Comparison of ENCODE assay signal across 21 cellular contexts in genomic region chr6:161561938-161562337, GRCh38.
"Had no signal": no experiment of that assay in that cellular context is flagged by ENCODE, and none has a peak within 500 bp of the region (broad histone marks: within the 10 kb centered on the region; RNA-seq: fewer than 3 reads in every experiment).

No MANE protein-coding gene starts in this region.

- H3K36me3 ChIP-seq: esophagus muscularis mucosa, gastrocnemius medialis, heart right ventricle, tibial nerve, upper lobe of right lung, vagina had no signal

- H3K27ac ChIP-seq: epithelial cell of prostate, esophagus muscularis mucosa, gastrocnemius medialis, heart right ventricle, testis, tibial nerve, upper lobe of right lung, vagina had no signal

- DNase-seq: effector memory CD8-positive, alpha-beta T cell; gastrocnemius medialis; heart right ventricle; hypothalamus; kidney; left cardiac atrium; left ventricle myocardium superior; naive thymus-derived CD8-positive, alpha-beta T cell; posterior cingulate gyrus; stimulated activated CD4-positive, alpha-beta T cell treated with anti-CD3 and anti-CD28 coated beads, Interleukin-2, amount 100 ng/mL, for 24 hours; stimulated activated CD4-positive, alpha-beta T cell treated with anti-CD3 and anti-CD28 coated beads, Interleukin-4, amount 100 ng/mL, for 4 hours; stimulated activated naive B cell treated with anti-CD40 and anti-IgM and Interleukin-4, amounts not matched to agents 10 μg/mL and 1 μg/mL and 100 μg/mL, for 72 hours; stimulated activated naive CD8-positive, alpha-beta T cell treated with anti-CD3 and anti-CD28 coated beads, Interleukin-15, amount 100 ng/mL, for 72 hours; testis; upper lobe of right lung had no signal

- H3K4me3 ChIP-seq: esophagus muscularis mucosa, gastrocnemius medialis, heart right ventricle, lung, testis, tibial nerve, upper lobe of right lung, vagina had no signal

- H3K4me1 ChIP-seq: esophagus muscularis mucosa, gastrocnemius medialis, heart right ventricle, testis, tibial nerve, upper lobe of right lung, vagina had no signal

- H3K9me3 ChIP-seq: gastrocnemius medialis, testis, upper lobe of right lung, vagina had no signal

- ATAC-seq: effector memory CD8-positive, alpha-beta T cell; gastrocnemius medialis; heart right ventricle; left cardiac atrium; left ventricle myocardium superior; naive thymus-derived CD8-positive, alpha-beta T cell; sciatic nerve; stimulated activated naive B cell treated with anti-CD40 and anti-IgM and Interleukin-4, amounts not matched to agents 10 μg/mL and 1 μg/mL and 100 μg/mL, for 72 hours; stimulated activated naive CD8-positive, alpha-beta T cell treated with anti-CD3 and anti-CD28 coated beads, Interleukin-15, amount 100 ng/mL, for 72 hours; upper lobe of right lung had no signal

- H3K27me3 ChIP-seq: esophagus muscularis mucosa, gastrocnemius medialis, heart right ventricle, testis, tibial nerve, upper lobe of right lung, vagina had no signal
